ENCODE assay signal across 9 cellular contexts in genomic region chr3:122974764-122975162, GRCh38. TPM values are rescaled to one million over a fixed set of nuclear protein-coding genes. Genes with fewer than 3 reads are reported as not detected.
DNase-seq lines count a peak whose midpoint lies in the region; ATAC-seq and TF ChIP-seq lines count a peak whose summit lies in the region.
"Had no signal": no experiment of that assay in that cellular context is flagged by ENCODE, and none has a peak within 500 bp of the region (broad histone marks: within the 10 kb centered on the region; RNA-seq: fewer than 3 reads in every experiment).

No MANE protein-coding gene starts in this region.

- no peaks in the 10 kb centered on the region for H3K27me3 ChIP-seq in left ventricle myocardium inferior (ENCODE audit: low read depth)
- H3K27me3 ChIP-seq: cardiac muscle cell had no signal

- CTCF ChIA-PET in activated CD4-positive, alpha-beta T cell treated with anti-CD3 and anti-CD28 coated beads for 36 hours (lab: Charles Lee) = no interaction called here
- CTCF ChIA-PET in activated CD8-positive, alpha-beta T cell treated with anti-CD3 and anti-CD28 coated beads, Interleukin-2, amount 10 ng/mL, durations not matched to agents 7 days and 5 days (lab: Charles Lee) = no interaction called here

- peaks cover 87% of the 10 kb centered on the region for H3K4me1 ChIP-seq in left ventricle myocardium inferior

- no peak overlapping the region for H3K4me3 Mint-ChIP-seq in activated CD4-positive, alpha-beta T cell treated with anti-CD3 and anti-CD28 coated beads for 36 hours
- H3K4me3 Mint-ChIP-seq in activated CD8-positive, alpha-beta T cell treated with anti-CD3 and anti-CD28 coated beads, Interleukin-2, amount 10 ng/mL, durations not matched to agents 7 days and 5 days = peak overlapping the region; percentile 28

- no peaks in the 10 kb centered on the region for H3K36me3 Mint-ChIP-seq in activated CD4-positive, alpha-beta T cell treated with anti-CD3 and anti-CD28 coated beads for 36 hours (ENCODE audit: low read depth)
- H3K36me3 Mint-ChIP-seq in activated CD8-positive, alpha-beta T cell treated with anti-CD3 and anti-CD28 coated beads, Interleukin-2, amount 10 ng/mL, durations not matched to agents 7 days and 5 days (ENCODE audit: low read depth) = no peaks in the 10 kb centered on the region

- DNase-seq in activated CD4-positive, alpha-beta T cell treated with anti-CD3 and anti-CD28 coated beads for 36 hours = no peak
- DNase-seq in activated CD4-positive, alpha-beta T cell treated with anti-CD3 and anti-CD28 coated beads for 48 hours = no peak
- no peak for DNase-seq in activated CD8-positive, alpha-beta T cell treated with anti-CD3 and anti-CD28 coated beads, Interleukin-2, amount 10 ng/mL, durations not matched to agents 7 days and 5 days
- DNase-seq in left ventricle myocardium inferior (peak; percentile 78), NCI-H1930 (lab: John Stamatoyannopoulos, UW) (no peak), activated gamma-delta T cell treated with Interleukin-2 at 50 U/mL for 16 hours (no peak)

- H3K27ac Mint-ChIP-seq in activated CD4-positive, alpha-beta T cell treated with anti-CD3 and anti-CD28 coated beads for 36 hours = no peak overlapping the region
- peak overlapping the region; percentile 69 for H3K27ac Mint-ChIP-seq in activated CD8-positive, alpha-beta T cell treated with anti-CD3 and anti-CD28 coated beads, Interleukin-2, amount 10 ng/mL, durations not matched to agents 7 days and 5 days

- H3K4me1 Mint-ChIP-seq in activated CD4-positive, alpha-beta T cell treated with anti-CD3 and anti-CD28 coated beads for 36 hours = peaks cover 15% of the 10 kb centered on the region
- H3K4me1 Mint-ChIP-seq in activated CD8-positive, alpha-beta T cell treated with anti-CD3 and anti-CD28 coated beads, Interleukin-2, amount 10 ng/mL, durations not matched to agents 7 days and 5 days (ENCODE audit: low read depth) = peaks cover 40% of the 10 kb centered on the region

- POLR2A ChIA-PET in activated CD4-positive, alpha-beta T cell treated with anti-CD3 and anti-CD28 coated beads for 36 hours (lab: Charles Lee) = no interaction called here
- POLR2A ChIA-PET in activated CD8-positive, alpha-beta T cell treated with anti-CD3 and anti-CD28 coated beads, Interleukin-2, amount 10 ng/mL, durations not matched to agents 7 days and 5 days (lab: Charles Lee) = no interaction called here

- no peaks in the 10 kb centered on the region for H3K9me3 ChIP-seq in left ventricle myocardium inferior (replicated peaks)

- no peak overlapping the region for H3K4me3 ChIP-seq in left ventricle myocardium inferior
- H3K4me3 ChIP-seq: cardiac muscle cell had no signal

- peaks cover 4% of the 10 kb centered on the region for H3K27me3 Mint-ChIP-seq in activated CD4-positive, alpha-beta T cell treated with anti-CD3 and anti-CD28 coated beads for 36 hours
- H3K27me3 Mint-ChIP-seq in activated CD8-positive, alpha-beta T cell treated with anti-CD3 and anti-CD28 coated beads, Interleukin-2, amount 10 ng/mL, durations not matched to agents 7 days and 5 days (ENCODE audit: low read depth) = peaks cover 4% of the 10 kb centered on the region

- H3K36me3 ChIP-seq in left ventricle myocardium inferior = no peaks in the 10 kb centered on the region
- H3K36me3 ChIP-seq: cardiac muscle cell had no signal

- no peaks in the 10 kb centered on the region for H3K9me3 Mint-ChIP-seq in activated CD4-positive, alpha-beta T cell treated with anti-CD3 and anti-CD28 coated beads for 36 hours (ENCODE audit: low read depth)
- H3K9me3 Mint-ChIP-seq in activated CD8-positive, alpha-beta T cell treated with anti-CD3 and anti-CD28 coated beads, Interleukin-2, amount 10 ng/mL, durations not matched to agents 7 days and 5 days (ENCODE audit: insufficient read depth) = no peaks in the 10 kb centered on the region

- no peak for TF ChIP-seq CTCF in left ventricle myocardium inferior (IDR thresholded peaks at IDR 0.05; ENCODE audit: borderline replicate concordance)

- intact Hi-C loops in activated CD4-positive, alpha-beta T cell treated with anti-CD3 and anti-CD28 coated beads for 36 hours (cut with DNase I, micrococcal nuclease) = no loop called here
- intact Hi-C loops in left ventricle myocardium inferior (cut with micrococcal nuclease) = no loop called here

- peak overlapping the region; percentile 92 for H3K27ac ChIP-seq in left ventricle myocardium inferior (replicated peaks)
- peak overlapping the region; percentile 21 for H3K27ac ChIP-seq in temporal lobe (ENCODE audit: low read depth, low read length)

- peak; percentile 10 for ATAC-seq in activated CD4-positive, alpha-beta T cell treated with anti-CD3 and anti-CD28 coated beads for 36 hours
- no peak for ATAC-seq in activated CD8-positive, alpha-beta T cell treated with anti-CD3 and anti-CD28 coated beads, Interleukin-2, amount 10 ng/mL, durations not matched to agents 7 days and 5 days
- ATAC-seq in GM18870 (IDR thresholded peaks at IDR 0.05; ENCODE audit: unreplicated experiment) = no peak

RNA-seq across cellular contexts. Expression of gene SEMA5B, which starts 52.8 kb away (rescaled TPM):
- total RNA-seq in activated CD4-positive, alpha-beta T cell treated with anti-CD3 and anti-CD28 coated beads for 36 hours = not detected
- total RNA-seq in activated CD8-positive, alpha-beta T cell treated with anti-CD3 and anti-CD28 coated beads, Interleukin-2, amount 10 ng/mL, durations not matched to agents 7 days and 5 days = not detected
- total RNA-seq in left ventricle myocardium inferior (5.3 TPM), temporal lobe (17.2 TPM)
